ENCODE assay signal across 9 cellular contexts in the genomic region with DNA sequence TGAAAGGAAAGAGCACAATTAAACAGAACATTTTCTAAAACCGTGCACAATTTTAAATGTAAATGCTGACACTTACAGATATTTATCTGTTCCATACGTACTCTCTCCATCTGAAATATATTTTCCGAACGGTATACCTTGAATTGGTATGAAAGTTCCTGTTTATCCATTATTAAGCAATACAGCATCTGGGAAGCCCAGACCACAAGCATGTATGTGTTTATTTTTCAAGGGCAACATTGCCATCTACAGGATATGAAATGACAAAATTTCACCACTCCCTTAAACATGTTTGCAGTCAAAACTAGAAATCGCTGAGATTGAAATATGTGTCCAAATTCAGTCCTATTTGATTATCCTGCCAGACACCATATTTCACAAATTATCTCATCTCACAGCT.
DNase-seq lines count a peak whose midpoint lies in the region; ATAC-seq and TF ChIP-seq lines count a peak whose summit lies in the region.
"Had no signal": no experiment of that assay in that cellular context is flagged by ENCODE, and none has a peak within 500 bp of the region (broad histone marks: within the 10 kb centered on the region; RNA-seq: fewer than 3 reads in every experiment).

No MANE protein-coding gene starts in this region.

- peak; percentile 42 to 68 (median 52) for TF ChIP-seq CTCF in nephron (IDR thresholded peaks at IDR 0.05; ENCODE audit: unreplicated experiment in 3 of 3)

- DNase-seq in HS-5 (ENCODE audit: low read depth), result peak; percentile 63
- DNase-seq in NCI-H774 (lab: John Stamatoyannopoulos, UW), result peak; percentile 65
- DNase-seq in dedifferentiated amniotic fluid mesenchymal stem cell (ENCODE audit: extremely low spot score), result peak; percentile 78
- no peak for DNase-seq in activated T-cell treated with anti-CD3 and anti-CD28 coated beads, Interleukin-2, amount 50 U/mL, for 1 hour
- DNase-seq: upper lobe of left lung had no signal

- peak overlapping the region in 5 of 11 experiments; percentile 1 to 31 (median 25); a peak in 3 of 22 replicates for H3K27ac ChIP-seq in BLaER1 treated with 17β-estradiol and CSF1 and Interleukin-3, amounts not matched to agents 10 nM and 100 nM
- H3K27ac ChIP-seq: upper lobe of left lung had no signal

- no peak for ATAC-seq in HG03469 (IDR thresholded peaks at IDR 0.05; ENCODE audit: unreplicated experiment)
- ATAC-seq in GM18907 (IDR thresholded peaks at IDR 0.05; ENCODE audit: unreplicated experiment), result no peak

- no peaks in the 10 kb centered on the region for H3K36me3 ChIP-seq in BLaER1 treated with 17β-estradiol and CSF1 and Interleukin-3, amounts not matched to agents 10 nM and 100 nM
- H3K36me3 ChIP-seq: upper lobe of left lung had no signal

- peaks cover 0 to 4% (median 3%) of the 10 kb centered on the region in 11 experiments; a peak in 6 of 22 replicates for H3K9me3 ChIP-seq in BLaER1 treated with 17β-estradiol and CSF1 and Interleukin-3, amounts not matched to agents 10 nM and 100 nM (replicated peaks in 1 of 11)
- H3K9me3 ChIP-seq: upper lobe of left lung had no signal

- H4K20me1 ChIP-seq in BLaER1 treated with 17β-estradiol and CSF1 and Interleukin-3, amounts not matched to agents 10 nM and 100 nM, result no peaks in the 10 kb centered on the region

- no peaks in the 10 kb centered on the region for H3K36me3 Mint-ChIP-seq in nephron (ENCODE audit: low read depth)

- peak overlapping the region; percentile 7 to 47 (median 30) for H3K27ac Mint-ChIP-seq in nephron

- H3K4me1 Mint-ChIP-seq in nephron, result peaks cover 16% of the 10 kb centered on the region

- peak overlapping the region in 9 of 11 experiments; percentile 17 to 62 (median 49); a peak in 17 of 22 replicates for H3K4me2 ChIP-seq in BLaER1 treated with 17β-estradiol and CSF1 and Interleukin-3, amounts not matched to agents 10 nM and 100 nM

- H3K4me1 ChIP-seq in BLaER1 treated with 17β-estradiol and CSF1 and Interleukin-3, amounts not matched to agents 10 nM and 100 nM, result peaks cover 10 to 20% (median 16%) of the 10 kb centered on the region in 10 experiments; a peak in 18 of 20 replicates

- H3K9ac ChIP-seq in BLaER1 treated with 17β-estradiol and CSF1 and Interleukin-3, amounts not matched to agents 10 nM and 100 nM, result peak overlapping the region in 3 of 11 experiments; percentile 7 to 41 (median 11); a peak in 2 of 22 replicates

- peaks cover 4% of the 10 kb centered on the region for H3K9me3 Mint-ChIP-seq in nephron

- no peaks in the 10 kb centered on the region for H3K27me3 Mint-ChIP-seq in nephron (ENCODE audit: low read depth)

- no peaks in the 10 kb centered on the region for H3K27me3 ChIP-seq in BLaER1 treated with 17β-estradiol and CSF1 and Interleukin-3, amounts not matched to agents 10 nM and 100 nM
- H3K27me3 ChIP-seq: upper lobe of left lung had no signal

- no peak overlapping the region for H3K4me3 Mint-ChIP-seq in nephron

- no peak overlapping the region for H3K4me3 ChIP-seq in BLaER1 treated with 17β-estradiol and CSF1 and Interleukin-3, amounts not matched to agents 10 nM and 100 nM
- H3K4me3 ChIP-seq: upper lobe of left lung had no signal
